In genomic region chrX:49163555-49164419, GRCh38 we compare ENCODE assay signal across 8 cellular contexts. TPM values are rescaled to one million over a fixed set of nuclear protein-coding genes. Genes with fewer than 3 reads are reported as not detected.
A peak's percentile ranks its signal among the peaks of the same experiment; 100 is the strongest.
DNase-seq lines count a peak whose midpoint lies in the region; ATAC-seq and TF ChIP-seq lines count a peak whose summit lies in the region.

No MANE protein-coding gene starts in this region.

- no peak for TF ChIP-seq CTCF in kidney epithelial cell (IDR thresholded peaks at IDR 0.05; ENCODE audit: insufficient read depth, low read length, poor library complexity, severe bottlenecking)

- DNase-seq in NK-92 treated with Interleukin-12 subunit alpha and Interleukin-12 subunit beta, amount 100 ng/mL, for 24 hours (lab: John Stamatoyannopoulos, UW): peak; percentile 68
- DNase-seq in NK-92 (lab: John Stamatoyannopoulos, UW; ENCODE audit: unreplicated experiment) (no peak), NCI-H2227 (lab: John Stamatoyannopoulos, UW; ENCODE audit: unreplicated experiment) (peak; percentile 95), cerebellar cortex (ENCODE audit: low spot score) (peak; percentile 82), kidney epithelial cell (ENCODE audit: low read depth) (no peak)
- peak; percentile 58 for DNase-seq in activated CD4-positive, CD25-positive, alpha-beta regulatory T cell treated with anti-CD3 and anti-CD28 coated beads, Interleukin-2, amount 50 U/mL, for 16 hours (ENCODE audit: low read depth, low spot score)
- peak; percentile 83 for DNase-seq in stimulated activated CD4-positive, alpha-beta T cell treated with anti-CD3 and anti-CD28 coated beads, Interleukin-15, amount 100 ng/mL, for 24 hours

- ATAC-seq in HG03066 (IDR thresholded peaks at IDR 0.05; ENCODE audit: low read depth, unreplicated experiment): peak; percentile 51

- H3K27me3 ChIP-seq in kidney epithelial cell (ENCODE audit: control insufficient read depth, insufficient read depth, low read length): no peaks in the 10 kb centered on the region

- H3K36me3 ChIP-seq in kidney epithelial cell (ENCODE audit: control insufficient read depth, insufficient read depth, low read length): no peaks in the 10 kb centered on the region

- H3K4me3 ChIP-seq in kidney epithelial cell (ENCODE audit: low read depth, low read length): peak overlapping the region; percentile 39

RNA-seq across cellular contexts. Expression of gene MAGIX, which starts 1.2 kb away (rescaled TPM):
- total RNA-seq in kidney epithelial cell: 2.9 and 5.1 TPM in 2 replicates

RNA-seq across cellular contexts. Expression of gene PLP2, which starts 7.9 kb away (rescaled TPM):
- total RNA-seq in kidney epithelial cell: 82.6 and 118 TPM in 2 replicates

RNA-seq across cellular contexts. Expression of gene PRICKLE3, which starts 22.4 kb away (rescaled TPM):
- total RNA-seq in kidney epithelial cell: 12.7 and 17.7 TPM in 2 replicates

RNA-seq across cellular contexts. Expression of gene SYP, which starts 36.2 kb away (rescaled TPM):
- 0.27 and 1.0 TPM in 2 replicates for total RNA-seq in kidney epithelial cell

RNA-seq across cellular contexts. Expression of gene GPKOW, which starts 40.3 kb away (rescaled TPM):
- total RNA-seq in kidney epithelial cell: 26.4 and 35.0 TPM in 2 replicates

Comparison
In these comparisons a context has a peak if more than half of its experiments do, and no peak if none do; other contexts are left out.
1. DNase-seq: peak in NK-92 treated with Interleukin-12 subunit alpha and Interleukin-12 subunit beta, amount 100 ng/mL, for 24 hours (single experiment), NCI-H2227 (single experiment), activated CD4-positive, CD25-positive, alpha-beta regulatory T cell treated with anti-CD3 and anti-CD28 coated beads, Interleukin-2, amount 50 U/mL, for 16 hours (single experiment), cerebellar cortex (single experiment) and stimulated activated CD4-positive, alpha-beta T cell treated with anti-CD3 and anti-CD28 coated beads, Interleukin-15, amount 100 ng/mL, for 24 hours (single experiment); none in NK-92 (single experiment) and kidney epithelial cell (single experiment).